In the genomic region with DNA sequence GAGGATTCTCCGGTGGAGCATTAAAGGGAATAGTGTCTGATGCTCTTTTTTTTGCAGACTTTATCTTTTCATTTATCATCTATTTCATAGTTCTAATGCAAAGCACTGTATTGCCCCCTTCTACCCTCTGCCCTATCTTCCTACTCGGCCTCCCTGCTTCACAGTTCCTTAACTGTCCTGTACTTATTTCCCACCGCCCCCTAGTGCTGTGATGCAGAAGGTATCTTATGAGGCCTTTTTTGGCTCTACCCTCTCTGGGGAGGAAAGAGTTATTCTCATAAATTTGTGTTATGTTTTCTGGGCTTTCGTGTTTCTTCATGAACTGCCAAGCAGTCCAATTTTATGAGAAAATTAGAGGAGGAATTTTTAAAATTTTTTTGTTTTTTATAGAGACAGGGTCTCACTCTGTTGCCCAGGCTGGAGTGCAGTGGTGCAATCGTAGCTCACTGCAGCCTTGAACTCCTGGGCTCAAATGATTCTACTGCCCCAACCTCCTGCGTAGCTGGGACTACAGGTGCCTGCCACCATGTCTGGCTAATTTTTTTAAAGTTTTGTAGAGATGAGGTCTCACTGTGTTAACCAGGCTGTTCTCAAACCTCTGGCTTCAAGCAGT, we compare ENCODE assay signal across 8 cellular contexts. TPM values are rescaled to one million over a fixed set of nuclear protein-coding genes. Genes with fewer than 3 reads are reported as not detected.
A peak's percentile ranks its signal among the peaks of the same experiment; 100 is the strongest.
DNase-seq lines count a peak whose midpoint lies in the region; ATAC-seq and TF ChIP-seq lines count a peak whose summit lies in the region.

No MANE protein-coding gene starts in this region.

- H3K36me3 Mint-ChIP-seq in activated T-cell treated with anti-CD3 and anti-CD28 coated beads, Interleukin-2, amount 50 U/mL, for 24 hours (ENCODE audit: low read depth) = peaks cover 56% of the 10 kb centered on the region
- peaks cover 6% of the 10 kb centered on the region for H3K36me3 Mint-ChIP-seq in natural killer cell treated with Interleukin-12 subunit alpha and Interleukin-12 subunit beta and Interleukin-15 and Interleukin-18, amount 100 ng/mL, for 72 hours

- no peaks in the 10 kb centered on the region for H3K9me3 Mint-ChIP-seq in activated T-cell treated with anti-CD3 and anti-CD28 coated beads, Interleukin-2, amount 50 U/mL, for 24 hours
- no peaks in the 10 kb centered on the region for H3K9me3 Mint-ChIP-seq in natural killer cell treated with Interleukin-12 subunit alpha and Interleukin-12 subunit beta and Interleukin-15 and Interleukin-18, amount 100 ng/mL, for 72 hours

- H3K27me3 ChIP-seq in fibroblast of lung (ENCODE audit: control insufficient read depth, insufficient read depth, low read length) (no peaks in the 10 kb centered on the region), upper lobe of left lung (no peaks in the 10 kb centered on the region)

- peak; percentile 12 to 21 for DNase-seq in SHP77 (lab: John Stamatoyannopoulos, UW)
- no peak for DNase-seq in SHP77 treated with DMSO at 0.1 percent for 48 hours (lab: John Stamatoyannopoulos, UW)
- peak; percentile 37 for DNase-seq in NCI-H748 treated with DMSO at 0.1 percent for 48 hours (lab: John Stamatoyannopoulos, UW)
- no peak for DNase-seq in activated T-cell treated with anti-CD3 and anti-CD28 coated beads, Interleukin-2, amount 50 U/mL, for 24 hours
- DNase-seq in fibroblast of lung (ENCODE audit: low read depth in 2 of 2) = peak; percentile 71 to 75
- no peak for DNase-seq in natural killer cell treated with Interleukin-12 subunit alpha and Interleukin-12 subunit beta and Interleukin-15 and Interleukin-18, amount 100 ng/mL, for 72 hours (ENCODE audit: low spot score)
- DNase-seq in upper lobe of left lung = peak in 1 of 2 donors; percentile 58

- H3K9ac ChIP-seq in fibroblast of lung (ENCODE audit: insufficient read depth, low read length) = no peak overlapping the region

- WGBS in upper lobe of left lung, 2 donors = 22 to 25% methylated on average over 6 of the region's 6 CpGs

- no peaks in the 10 kb centered on the region for H3K27me3 Mint-ChIP-seq in activated T-cell treated with anti-CD3 and anti-CD28 coated beads, Interleukin-2, amount 50 U/mL, for 24 hours
- no peaks in the 10 kb centered on the region for H3K27me3 Mint-ChIP-seq in natural killer cell treated with Interleukin-12 subunit alpha and Interleukin-12 subunit beta and Interleukin-15 and Interleukin-18, amount 100 ng/mL, for 72 hours

- H4K20me1 ChIP-seq in fibroblast of lung (ENCODE audit: control insufficient read depth, extremely low read depth, insufficient read depth, low read length) = no peaks in the 10 kb centered on the region

- H3K9me3 ChIP-seq in fibroblast of lung (ENCODE audit: control insufficient read depth, insufficient read depth, low read depth, low read length) = no peaks in the 10 kb centered on the region
- H3K9me3 ChIP-seq in upper lobe of left lung = no peaks in the 10 kb centered on the region

- peak overlapping the region; percentile 96 for H3K4me2 ChIP-seq in fibroblast of lung (ENCODE audit: extremely low read depth, insufficient read depth, low read length)

- H3K4me3 Mint-ChIP-seq in activated T-cell treated with anti-CD3 and anti-CD28 coated beads, Interleukin-2, amount 50 U/mL, for 24 hours = peak overlapping the region; percentile 99
- peak overlapping the region; percentile 100 for H3K4me3 Mint-ChIP-seq in natural killer cell treated with Interleukin-12 subunit alpha and Interleukin-12 subunit beta and Interleukin-15 and Interleukin-18, amount 100 ng/mL, for 72 hours

- TF ChIP-seq EP300 in upper lobe of left lung (IDR thresholded peaks at IDR 0.05) = no peak

- peak overlapping the region; percentile 59 to 97 (median 78) for H3K4me3 ChIP-seq in fibroblast of lung (replicated peaks in 1 of 4; ENCODE audit: control extremely low read depth in 1 of 4, insufficient read depth in 1 of 4, low read depth in 3 of 4, low read length in 4 of 4)
- peak overlapping the region; percentile 60 to 72 (median 64) for H3K4me3 ChIP-seq in upper lobe of left lung

- no peak for TF ChIP-seq POLR2A in upper lobe of left lung (IDR thresholded peaks at IDR 0.05)

- TF ChIP-seq CTCF in fibroblast of lung (conservative IDR thresholded peaks at IDR 0.05 in 1 of 2, IDR thresholded peaks at IDR 0.05 in 1 of 2; ENCODE audit: low read depth in 1 of 2, low read length in 2 of 2) (peak; percentile 80 to 83), upper lobe of left lung (IDR thresholded peaks at IDR 0.05) (peak in 5 of 6 experiments; percentile 38 to 64 (median 53))

- H2AFZ ChIP-seq in fibroblast of lung (ENCODE audit: low read length) = no peak overlapping the region

- H3K36me3 ChIP-seq in fibroblast of lung (ENCODE audit: control insufficient read depth, insufficient read depth, low read length) (peaks cover 5% of the 10 kb centered on the region), upper lobe of left lung (peaks cover 6 to 18% (median 16%) of the 10 kb centered on the region in 4 donors)

- ATAC-seq in HG03342 (IDR thresholded peaks at IDR 0.05; ENCODE audit: unreplicated experiment) = peak; percentile 32
- ATAC-seq in natural killer cell treated with Interleukin-12 subunit alpha and Interleukin-12 subunit beta and Interleukin-15 and Interleukin-18, amount 100 ng/mL, for 72 hours = no peak
- ATAC-seq in upper lobe of left lung (ENCODE audit: low FRiP score in 2 of 2) = peak; percentile 63 to 71

- peaks cover 12% of the 10 kb centered on the region for H3K79me2 ChIP-seq in fibroblast of lung (ENCODE audit: control insufficient read depth, insufficient read depth, low read length)

- H3K4me1 Mint-ChIP-seq in activated T-cell treated with anti-CD3 and anti-CD28 coated beads, Interleukin-2, amount 50 U/mL, for 24 hours (ENCODE audit: low read depth) = peaks cover 34% of the 10 kb centered on the region
- H3K4me1 Mint-ChIP-seq in natural killer cell treated with Interleukin-12 subunit alpha and Interleukin-12 subunit beta and Interleukin-15 and Interleukin-18, amount 100 ng/mL, for 72 hours (ENCODE audit: low read depth in 2 of 2) = peaks cover 14 to 16% of the 10 kb centered on the region in 2 donors

- peak overlapping the region; percentile 100 for H3K27ac Mint-ChIP-seq in activated T-cell treated with anti-CD3 and anti-CD28 coated beads, Interleukin-2, amount 50 U/mL, for 24 hours
- peak overlapping the region; percentile 93 to 99 for H3K27ac Mint-ChIP-seq in natural killer cell treated with Interleukin-12 subunit alpha and Interleukin-12 subunit beta and Interleukin-15 and Interleukin-18, amount 100 ng/mL, for 72 hours

- H3K4me1 ChIP-seq in fibroblast of lung (ENCODE audit: control insufficient read depth, extremely low read depth, insufficient read depth, low read length) = no peaks in the 10 kb centered on the region
- peaks cover 12 to 17% (median 16%) of the 10 kb centered on the region in 4 donors for H3K4me1 ChIP-seq in upper lobe of left lung

- H3K27ac ChIP-seq in fibroblast of lung (ENCODE audit: insufficient read depth, low read length) (peak overlapping the region; percentile 81), upper lobe of left lung (peak overlapping the region; percentile 88 to 96 (median 91))

RNA-seq across cellular contexts. Expression of a gene that starts 1.2 kb away (rescaled TPM):
- total RNA-seq in fibroblast of lung (11.0 and 13.5 TPM in 2 replicates), upper lobe of left lung (100 to 1,000 TPM in 1 of 6 donors, 10 to 100 TPM in 5; 34.0 to 388 (median 41.0) TPM)
- 17.5 and 18.2 TPM in 2 replicates for polyA plus RNA-seq in fibroblast of lung
- 19.0 and 28.7 TPM in 2 replicates for polyA plus RNA-seq in fibroblast of lung (2012)
- polyA minus RNA-seq in fibroblast of lung (ENCODE audit: low replicate concordance) = 44.3 and 47.0 TPM in 2 replicates
- 10 to 100 TPM; 28.2 to 65.1 TPM for total RNA-seq in natural killer cell treated with Interleukin-12 subunit alpha and Interleukin-12 subunit beta and Interleukin-15 and Interleukin-18, amount 100 ng/mL, for 72 hours

RNA-seq across cellular contexts. Expression of a gene that starts 18.9 kb away (rescaled TPM):
- total RNA-seq in fibroblast of lung (41.3 and 42.6 TPM in 2 replicates), upper lobe of left lung (10 to 100 TPM; 19.1 to 62.8 (median 29.8) TPM)
- 23.0 and 32.7 TPM in 2 replicates for polyA plus RNA-seq in fibroblast of lung
- polyA plus RNA-seq in fibroblast of lung (2012) = 27.0 and 37.9 TPM in 2 replicates
- polyA minus RNA-seq in fibroblast of lung (ENCODE audit: low replicate concordance) = 21.9 and 27.5 TPM in 2 replicates
- total RNA-seq in natural killer cell treated with Interleukin-12 subunit alpha and Interleukin-12 subunit beta and Interleukin-15 and Interleukin-18, amount 100 ng/mL, for 72 hours = 100 to 1,000 TPM in 1 of 2 donors, 10 to 100 TPM in 1; 92.1 to 181 TPM

RNA-seq across cellular contexts. Expression of a gene that starts 21.2 kb away (rescaled TPM):
- under 0.01 and 0.17 TPM in 2 replicates for total RNA-seq in fibroblast of lung
- 0.08 and 0.21 TPM in 2 replicates for polyA plus RNA-seq in fibroblast of lung
- polyA plus RNA-seq in fibroblast of lung (2012) = 0.44 and 0.58 TPM in 2 replicates
- 0.35 and 2.8 TPM in 2 replicates for polyA minus RNA-seq in fibroblast of lung (ENCODE audit: low replicate concordance)
- not detected for total RNA-seq in natural killer cell treated with Interleukin-12 subunit alpha and Interleukin-12 subunit beta and Interleukin-15 and Interleukin-18, amount 100 ng/mL, for 72 hours
- under 1 TPM in 2 of 6 donors, not detected in 4; 0.23 to 0.74 TPM for total RNA-seq in upper lobe of left lung

RNA-seq across cellular contexts. Expression of a gene that starts 43.2 kb away (rescaled TPM):
- total RNA-seq in fibroblast of lung (not detected in 2 replicates), upper lobe of left lung (not detected)
- polyA plus RNA-seq in fibroblast of lung = not detected in 2 replicates
- not detected in 2 replicates for polyA plus RNA-seq in fibroblast of lung (2012)
- not detected in 2 replicates for polyA minus RNA-seq in fibroblast of lung (ENCODE audit: low replicate concordance)
- total RNA-seq in natural killer cell treated with Interleukin-12 subunit alpha and Interleukin-12 subunit beta and Interleukin-15 and Interleukin-18, amount 100 ng/mL, for 72 hours = not detected

Comparison
In these comparisons a context has a peak if more than half of its experiments do, and no peak if none do; other contexts are left out.
1. DNase-seq: peak in SHP77 (2 of 2), NCI-H748 treated with DMSO at 0.1 percent for 48 hours (single experiment) and fibroblast of lung (2 of 2); none in SHP77 treated with DMSO at 0.1 percent for 48 hours (single experiment), activated T-cell treated with anti-CD3 and anti-CD28 coated beads, Interleukin-2, amount 50 U/mL, for 24 hours (single experiment) and natural killer cell treated with Interleukin-12 subunit alpha and Interleukin-12 subunit beta and Interleukin-15 and Interleukin-18, amount 100 ng/mL, for 72 hours (single experiment).
2. ATAC-seq: peak in HG03342 (single experiment) and upper lobe of left lung (2 of 2); none in natural killer cell treated with Interleukin-12 subunit alpha and Interleukin-12 subunit beta and Interleukin-15 and Interleukin-18, amount 100 ng/mL, for 72 hours (0 of 2).